28 cellular contexts compared by ENCODE assay signal in genomic region chr14:49460647-49461046, GRCh38.
"Had no signal": no experiment of that assay in that cellular context is flagged by ENCODE, and none has a peak within 500 bp of the region (broad histone marks: within the 10 kb centered on the region; RNA-seq: fewer than 3 reads in every experiment).

No MANE protein-coding gene starts in this region.

- H3K4me1 ChIP-seq: neural progenitor cell, prostate gland, right lobe of liver, suprapubic skin, testis, upper lobe of right lung, uterus had no signal

- H3K9ac ChIP-seq: neural progenitor cell had no signal

- DNase-seq: naive thymus-derived CD4-positive, alpha-beta T cell; natural killer cell; occipital lobe; ovary; retina; right cardiac atrium; right lobe of liver; sigmoid colon; small intestine; stimulated activated CD4-positive, alpha-beta T cell treated with anti-CD3 and anti-CD28 coated beads, Interleukin-15, amount 100 ng/mL, for 24 hours; stimulated activated CD4-positive, alpha-beta T cell treated with anti-CD3 and anti-CD28 coated beads, Interleukin-2, amount 100 ng/mL, for 24 hours; stimulated activated CD4-positive, alpha-beta T cell treated with anti-CD3 and anti-CD28 coated beads, Interleukin-2, amount 100 ng/mL, for 48 hours; stimulated activated CD4-positive, alpha-beta T cell treated with anti-CD3 and anti-CD28 coated beads, Interleukin-4, amount 100 ng/mL, for 24 hours; stimulated activated naive B cell treated with anti-CD40 and anti-IgM and Interleukin-4, amounts not matched to agents 10 μg/mL and 1 μg/mL and 100 μg/mL, for 72 hours; stimulated activated naive CD8-positive, alpha-beta T cell treated with anti-CD3 and anti-CD28 coated beads, Interleukin-15, amount 100 ng/mL, for 72 hours; stimulated activated naive CD8-positive, alpha-beta T cell treated with anti-CD3 and anti-CD28 coated beads, Interleukin-15, Interleukin-2, amounts not matched to agents 100 U/mL and 50 U/mL, for 24 hours; substantia nigra; testis; tibial artery; transverse colon; upper lobe of right lung; uterus had no signal

- H2AFZ ChIP-seq: neural progenitor cell had no signal

- H3K4me3 ChIP-seq: neural progenitor cell, ovary, prostate gland, right lobe of liver, sigmoid colon, suprapubic skin, testis, tibial artery, transverse colon, upper lobe of right lung, uterus had no signal

- H3K4me1 Mint-ChIP-seq: naive thymus-derived CD4-positive, alpha-beta T cell; natural killer cell; nephron; neural progenitor cell; stimulated activated effector memory CD8-positive, alpha-beta T cell treated with anti-CD3 and anti-CD28 coated beads, Interleukin-12 subunit alpha, Interleukin-12 subunit beta, amount 100 ng/mL, for 72 hours; stimulated activated naive B cell treated with anti-CD40 and anti-IgM and Interleukin-4, amounts not matched to agents 10 μg/mL and 1 μg/mL and 100 μg/mL, for 72 hours; stimulated activated naive CD8-positive, alpha-beta T cell treated with anti-CD3 and anti-CD28 coated beads, Interleukin-15, amount 100 ng/mL, for 72 hours had no signal

- FAIRE-seq: small intestine had no signal

- H3K9me3 ChIP-seq: ovary, prostate gland, right lobe of liver, sigmoid colon, suprapubic skin, testis, tibial artery, transverse colon, upper lobe of right lung, uterus had no signal

- H3K36me3 ChIP-seq: neural progenitor cell, ovary, prostate gland, right lobe of liver, sigmoid colon, suprapubic skin, tibial artery, transverse colon, upper lobe of right lung, uterus had no signal

- H3K36me3 Mint-ChIP-seq: naive thymus-derived CD4-positive, alpha-beta T cell; natural killer cell; neural progenitor cell; stimulated activated effector memory CD8-positive, alpha-beta T cell treated with anti-CD3 and anti-CD28 coated beads, Interleukin-12 subunit alpha, Interleukin-12 subunit beta, amount 100 ng/mL, for 72 hours; stimulated activated naive B cell treated with anti-CD40 and anti-IgM and Interleukin-4, amounts not matched to agents 10 μg/mL and 1 μg/mL and 100 μg/mL, for 72 hours; type B pancreatic cell had no signal

- H3K27me3 Mint-ChIP-seq: stimulated activated naive B cell treated with anti-CD40 and anti-IgM and Interleukin-4, amounts not matched to agents 10 μg/mL and 1 μg/mL and 100 μg/mL, for 72 hours; stimulated activated naive CD8-positive, alpha-beta T cell treated with anti-CD3 and anti-CD28 coated beads, Interleukin-15, amount 100 ng/mL, for 72 hours had no signal

- H3K4me3 Mint-ChIP-seq: naive thymus-derived CD4-positive, alpha-beta T cell; natural killer cell; nephron; neural progenitor cell; stimulated activated effector memory CD8-positive, alpha-beta T cell treated with anti-CD3 and anti-CD28 coated beads, Interleukin-12 subunit alpha, Interleukin-12 subunit beta, amount 100 ng/mL, for 72 hours; stimulated activated naive B cell treated with anti-CD40 and anti-IgM and Interleukin-4, amounts not matched to agents 10 μg/mL and 1 μg/mL and 100 μg/mL, for 72 hours; stimulated activated naive CD8-positive, alpha-beta T cell treated with anti-CD3 and anti-CD28 coated beads, Interleukin-15, amount 100 ng/mL, for 72 hours; type B pancreatic cell had no signal

- ATAC-seq: naive thymus-derived CD4-positive, alpha-beta T cell; natural killer cell; right cardiac atrium; right lobe of liver; stimulated activated naive CD8-positive, alpha-beta T cell treated with anti-CD3 and anti-CD28 coated beads, Interleukin-15, Interleukin-2, amounts not matched to agents 100 U/mL and 50 U/mL, for 24 hours; upper lobe of right lung had no signal

- H3K27me3 ChIP-seq: neural progenitor cell, ovary, right lobe of liver, sigmoid colon, suprapubic skin, testis, tibial artery, transverse colon, upper lobe of right lung, uterus had no signal

- H3K4me2 ChIP-seq: neural progenitor cell had no signal

- H3K27ac Mint-ChIP-seq: natural killer cell; nephron; neural progenitor cell; stimulated activated effector memory CD8-positive, alpha-beta T cell treated with anti-CD3 and anti-CD28 coated beads, Interleukin-12 subunit alpha, Interleukin-12 subunit beta, amount 100 ng/mL, for 72 hours; stimulated activated naive B cell treated with anti-CD40 and anti-IgM and Interleukin-4, amounts not matched to agents 10 μg/mL and 1 μg/mL and 100 μg/mL, for 72 hours; stimulated activated naive CD8-positive, alpha-beta T cell treated with anti-CD3 and anti-CD28 coated beads, Interleukin-15, amount 100 ng/mL, for 72 hours; type B pancreatic cell had no signal

- H3K9me3 Mint-ChIP-seq: naive thymus-derived CD4-positive, alpha-beta T cell; natural killer cell; nephron; stimulated activated effector memory CD8-positive, alpha-beta T cell treated with anti-CD3 and anti-CD28 coated beads, Interleukin-12 subunit alpha, Interleukin-12 subunit beta, amount 100 ng/mL, for 72 hours; stimulated activated naive B cell treated with anti-CD40 and anti-IgM and Interleukin-4, amounts not matched to agents 10 μg/mL and 1 μg/mL and 100 μg/mL, for 72 hours; stimulated activated naive CD8-positive, alpha-beta T cell treated with anti-CD3 and anti-CD28 coated beads, Interleukin-15, amount 100 ng/mL, for 72 hours; type B pancreatic cell had no signal

- H3K27ac ChIP-seq: neural progenitor cell, ovary, prostate gland, right lobe of liver, sigmoid colon, suprapubic skin, testis, tibial artery, transverse colon, upper lobe of right lung, uterus had no signal
